In genomic region chr4:68250151-68250930, GRCh38 we compare ENCODE assay signal across 1 cellular context.
TF ChIP-seq lines count a peak whose summit lies in the region.

No MANE protein-coding gene starts in this region.

TF ChIP-seq in K562, 482 proteins besides CTCF, POLR2A, EP300 and RAD21:
- TF ChIP-seq HNRNPK (IDR thresholded peaks at IDR 0.05; ENCODE audit: low read depth, low read length, poor library complexity, severe bottlenecking), result no peak
- no peak for TF ChIP-seq YBX1 (IDR thresholded peaks at IDR 0.05)
- no peak for TF ChIP-seq STAG1 (CRISPR knock-in tag; IDR thresholded peaks at IDR 0.05; ENCODE audit: borderline replicate concordance)
- no peak for TF ChIP-seq COPS2 (conservative IDR thresholded peaks at IDR 0.05)
- no peak for TF ChIP-seq ZBTB33 (CRISPR knock-in tag; IDR thresholded peaks at IDR 0.05)
- TF ChIP-seq, protein P1, sequence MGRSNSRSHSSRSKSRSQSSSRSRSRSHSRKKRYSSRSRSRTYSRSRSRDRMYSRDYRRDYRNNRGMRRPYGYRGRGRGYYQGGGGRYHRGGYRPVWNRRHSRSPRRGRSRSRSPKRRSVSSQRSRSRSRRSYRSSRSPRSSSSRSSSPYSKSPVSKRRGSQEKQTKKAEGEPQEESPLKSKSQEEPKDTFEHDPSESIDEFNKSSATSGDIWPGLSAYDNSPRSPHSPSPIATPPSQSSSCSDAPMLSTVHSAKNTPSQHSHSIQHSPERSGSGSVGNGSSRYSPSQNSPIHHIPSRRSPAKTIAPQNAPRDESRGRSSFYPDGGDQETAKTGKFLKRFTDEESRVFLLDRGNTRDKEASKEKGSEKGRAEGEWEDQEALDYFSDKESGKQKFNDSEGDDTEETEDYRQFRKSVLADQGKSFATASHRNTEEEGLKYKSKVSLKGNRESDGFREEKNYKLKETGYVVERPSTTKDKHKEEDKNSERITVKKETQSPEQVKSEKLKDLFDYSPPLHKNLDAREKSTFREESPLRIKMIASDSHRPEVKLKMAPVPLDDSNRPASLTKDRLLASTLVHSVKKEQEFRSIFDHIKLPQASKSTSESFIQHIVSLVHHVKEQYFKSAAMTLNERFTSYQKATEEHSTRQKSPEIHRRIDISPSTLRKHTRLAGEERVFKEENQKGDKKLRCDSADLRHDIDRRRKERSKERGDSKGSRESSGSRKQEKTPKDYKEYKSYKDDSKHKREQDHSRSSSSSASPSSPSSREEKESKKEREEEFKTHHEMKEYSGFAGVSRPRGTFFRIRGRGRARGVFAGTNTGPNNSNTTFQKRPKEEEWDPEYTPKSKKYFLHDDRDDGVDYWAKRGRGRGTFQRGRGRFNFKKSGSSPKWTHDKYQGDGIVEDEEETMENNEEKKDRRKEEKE (IDR thresholded peaks at IDR 0.05; ENCODE audit: borderline replicate concordance in 1 of 2, control insufficient read depth in 1 of 2, low read depth in 2 of 2, low read length in 1 of 2), result no peak
- no peak for TF ChIP-seq TEAD2 (tag; IDR thresholded peaks at IDR 0.05)
- no peak for TF ChIP-seq SIN3B (IDR thresholded peaks at IDR 0.05; ENCODE audit: low read depth)
- no peak for TF ChIP-seq ZNF561 (CRISPR knock-in tag; conservative IDR thresholded peaks at IDR 0.05)
- no peak for TF ChIP-seq SRSF3 (IDR thresholded peaks at IDR 0.05; ENCODE audit: insufficient read depth, low read length)
- no peak for TF ChIP-seq GABPA (tag; conservative IDR thresholded peaks at IDR 0.05; ENCODE audit: low read depth)
